ENCODE assay signal across 8 cellular contexts in the genomic region with DNA sequence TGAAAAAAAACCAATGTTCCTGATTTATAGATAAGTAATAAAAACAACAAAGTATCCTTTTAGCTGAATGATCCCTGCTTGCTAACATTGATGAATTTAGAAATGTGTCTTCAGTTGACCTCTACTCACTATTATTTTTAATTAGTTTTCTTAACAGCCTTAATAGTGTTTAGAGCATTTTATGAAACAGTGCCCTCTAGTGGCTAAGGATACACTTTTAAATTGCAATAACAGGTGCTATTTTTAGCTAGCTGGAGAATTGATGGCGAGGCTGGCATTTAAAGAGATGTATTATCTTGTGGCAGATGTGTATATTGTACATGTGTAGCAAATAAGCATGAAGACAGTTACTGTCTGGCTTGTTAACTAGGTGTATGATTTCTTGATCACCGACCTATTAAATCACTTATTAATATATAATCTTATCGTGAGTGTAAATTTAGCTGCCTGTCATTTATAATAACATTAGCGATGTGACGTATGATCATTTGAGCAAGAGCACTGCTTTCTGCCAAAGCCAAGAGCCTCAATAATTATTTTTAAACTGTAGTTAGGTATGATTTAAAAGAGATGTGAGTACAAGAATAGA.
A peak's percentile ranks its signal among the peaks of the same experiment; 100 is the strongest.
DNase-seq lines count a peak whose midpoint lies in the region; ATAC-seq and TF ChIP-seq lines count a peak whose summit lies in the region.

No MANE protein-coding gene starts in this region.

- no peaks in the 10 kb centered on the region for H3K27me3 ChIP-seq in body of pancreas
- H3K27me3 ChIP-seq in right lobe of liver = peaks cover 0 to 4% of the 10 kb centered on the region in 2 donors

- TF ChIP-seq CTCF in AG09309 (IDR thresholded peaks at IDR 0.05; ENCODE audit: control insufficient read depth, insufficient read depth, low read depth, low read length, missing control alignments) = peak; percentile 40
- TF ChIP-seq CTCF in body of pancreas (IDR thresholded peaks at IDR 0.05) = peak in 6 of 7 experiments; percentile 53 to 69 (median 62)
- TF ChIP-seq CTCF in right lobe of liver (IDR thresholded peaks at IDR 0.05) = peak; percentile 52 to 75 (median 66)

- ATAC-seq in GM18867 (IDR thresholded peaks at IDR 0.05; ENCODE audit: unreplicated experiment) (peak; percentile 55), body of pancreas (no peak), right lobe of liver (peak; percentile 49 to 62 (median 54)), HG02884 (IDR thresholded peaks at IDR 0.05; ENCODE audit: unreplicated experiment) (no peak), GM18520 (IDR thresholded peaks at IDR 0.05; ENCODE audit: unreplicated experiment) (no peak)

- H3K27ac ChIP-seq in body of pancreas (no peak overlapping the region), right lobe of liver (no peak overlapping the region)

- H3K4me1 ChIP-seq in body of pancreas (no peaks in the 10 kb centered on the region), right lobe of liver (no peaks in the 10 kb centered on the region)

- TF ChIP-seq POLR2A in body of pancreas (IDR thresholded peaks at IDR 0.05) (no peak), right lobe of liver (IDR thresholded peaks at IDR 0.05) (no peak)

- H3K36me3 ChIP-seq in body of pancreas (replicated peaks in 1 of 2; ENCODE audit: insufficient read depth in 1 of 2, low read depth in 2 of 2) (no peaks in the 10 kb centered on the region), right lobe of liver (no peaks in the 10 kb centered on the region)

- H3K4me3 ChIP-seq in AG09309 (ENCODE audit: control insufficient read depth, low read depth, low read length) (no peak overlapping the region), body of pancreas (no peak overlapping the region), right lobe of liver (no peak overlapping the region)

- 11 to 13% methylated on average over 5 of the region's 5 CpGs for WGBS in body of pancreas, 2 donors
- 42% methylated on average over 5 of the region's 5 CpGs for WGBS in right lobe of liver (ENCODE audit: insufficient coverage, low coverage, low lambda C conversion rate, missing lambda C conversion rate)

- intact Hi-C loops in body of pancreas (cut with DNase I) = no loop called here
- intact Hi-C loops in right lobe of liver (cut with DNase I) = no loop called here

- DNase-seq in AG09309 (ENCODE audit: low read depth) (no peak), NCI-H2029 treated with DMSO at 0.1 percent for 48 hours (lab: John Stamatoyannopoulos, UW) (peak; percentile 36), body of pancreas (no peak), right lobe of liver (no peak)
- no peak for DNase-seq in activated T-cell treated with anti-CD3 and anti-CD28 coated beads, Interleukin-2, amount 50 U/mL, for 48 hours

- H3K9me3 ChIP-seq in body of pancreas = no peaks in the 10 kb centered on the region
- H3K9me3 ChIP-seq in right lobe of liver = no peaks in the 10 kb centered on the region

Comparison
In these comparisons a context has a peak if more than half of its experiments do, and no peak if none do; other contexts are left out.
1. ATAC-seq: peak in GM18867 (single experiment) and right lobe of liver (4 of 4); none in body of pancreas (single experiment), HG02884 (single experiment) and GM18520 (single experiment).
2. Peak in every context shown above with its lines, with median percentiles within 50 percentile points of each other: CTCF ChIP-seq.